Comparison of ENCODE assay signal across 31 cellular contexts in genomic region chr21:38793060-38793459, GRCh38.
"Had no signal": no experiment of that assay in that cellular context is flagged by ENCODE, and none has a peak within 500 bp of the region (broad histone marks: within the 10 kb centered on the region; RNA-seq: fewer than 3 reads in every experiment).

No MANE protein-coding gene starts in this region.

- H3K4me1 ChIP-seq: adrenal gland had no signal

- H3K27ac Mint-ChIP-seq: activated CD4-positive, alpha-beta memory T cell treated with anti-CD3 and anti-CD28 coated beads for 36 hours; activated CD4-positive, alpha-beta T cell treated with anti-CD3 and anti-CD28 coated beads for 36 hours; activated CD4-positive, alpha-beta T cell treated with anti-CD3 and anti-CD28 coated beads, Interleukin-2, amount 10 ng/mL, durations not matched to agents 24 days and 14 days; activated CD8-positive, alpha-beta memory T cell treated with anti-CD3 and anti-CD28 coated beads, Interleukin-2, amount 10 ng/mL, durations not matched to agents 7 days and 5 days; activated CD8-positive, alpha-beta T cell treated with anti-CD3 and anti-CD28 coated beads, Interleukin-2, amount 10 ng/mL, durations not matched to agents 7 days and 5 days; activated naive CD4-positive, alpha-beta T cell treated with anti-CD3 and anti-CD28 coated beads for 36 hours; activated naive CD4-positive, alpha-beta T cell treated with anti-CD3 and anti-CD28 coated beads, Interleukin-2, amount 50 U/mL, for 24 hours; activated naive CD8-positive, alpha-beta T cell treated with anti-CD3 and anti-CD28 coated beads for 36 hours; activated naive CD8-positive, alpha-beta T cell treated with anti-CD3 and anti-CD28 coated beads, Interleukin-2, amount 50 U/mL, for 24 hours; activated T-helper 1 cell treated with anti-CD3 and anti-CD28 coated beads, Interleukin-12 subunit alpha, Interleukin-12 subunit beta, Interleukin-2, Interleukin-4 antibody, amounts not matched to agents 30 ng/mL and 10 ng/mL and 1 ng/mL, durations not matched to agents 14 hours and 24 hours and 36 hours; activated T-helper 2 cell treated with anti-CD3 and anti-CD28 coated beads, Interferon-gamma antibody, Interleukin-2, Interleukin-4, amounts not matched to agents 10 μg/mL and 5 μg/mL and 100 μg/mL, durations not matched to agents 14 hours and 24 hours and 36 hours had no signal

- H3K36me3 ChIP-seq: adrenal gland, esophagus squamous epithelium had no signal

- H3K27me3 Mint-ChIP-seq: activated CD4-positive, alpha-beta T cell treated with anti-CD3 and anti-CD28 coated beads for 36 hours; activated CD4-positive, alpha-beta T cell treated with anti-CD3 and anti-CD28 coated beads, Interleukin-2, amount 10 ng/mL, durations not matched to agents 24 days and 14 days; activated naive CD4-positive, alpha-beta T cell treated with anti-CD3 and anti-CD28 coated beads, Interleukin-2, amount 50 U/mL, for 24 hours had no signal

- DNase-seq: activated CD4-positive, alpha-beta memory T cell treated with anti-CD3 and anti-CD28 coated beads for 36 hours; activated CD4-positive, alpha-beta T cell treated with anti-CD3 and anti-CD28 coated beads for 36 hours; activated CD4-positive, alpha-beta T cell treated with anti-CD3 and anti-CD28 coated beads, Interleukin-2, amount 10 ng/mL, durations not matched to agents 24 days and 14 days; activated CD4-positive, CD25-positive, alpha-beta regulatory T cell; activated CD4-positive, CD25-positive, alpha-beta regulatory T cell treated with anti-CD3 and anti-CD28 coated beads, Interleukin-2, amount 50 U/mL, for 72 hours; activated CD8-positive, alpha-beta memory T cell treated with anti-CD3 and anti-CD28 coated beads, Interleukin-2, amount 10 ng/mL, durations not matched to agents 7 days and 5 days; activated CD8-positive, alpha-beta memory T cell treated with anti-CD3 and anti-CD28 coated beads, Interleukin-2, amount 50 U/mL, for 4 hours; activated CD8-positive, alpha-beta T cell treated with anti-CD3 and anti-CD28 coated beads, Interleukin-2, amount 10 ng/mL, durations not matched to agents 7 days and 5 days; activated effector memory CD4-positive, alpha-beta T cell treated with anti-CD3 and anti-CD28 coated beads, Interleukin-2, amount 50 U/mL, for 16 hours; activated naive CD4-positive, alpha-beta T cell treated with anti-CD3 and anti-CD28 coated beads for 36 hours; activated naive CD8-positive, alpha-beta T cell treated with anti-CD3 and anti-CD28 coated beads for 36 hours; activated naive CD8-positive, alpha-beta T cell treated with anti-CD3 and anti-CD28 coated beads, Interleukin-2, amount 50 U/mL, for 24 hours; activated T-cell treated with anti-CD3 and anti-CD28 coated beads, Interleukin-2, amount 50 U/mL, for 1 hour; activated T-cell treated with anti-CD3 and anti-CD28 coated beads, Interleukin-2, amount 50 U/mL, for 48 hours; adrenal gland; amygdala; aorta; body of pancreas; caudate nucleus; effector CD8-positive, alpha-beta T cell; esophagus squamous epithelium; head of caudate nucleus; T-helper 2 cell had no signal

- H3K27ac ChIP-seq: adrenal gland, body of pancreas, epithelial cell of prostate, esophagus squamous epithelium had no signal

- H3K4me3 ChIP-seq: adrenal gland, body of pancreas, esophagus squamous epithelium had no signal

- H3K4me3 Mint-ChIP-seq: activated CD4-positive, alpha-beta memory T cell treated with anti-CD3 and anti-CD28 coated beads for 36 hours; activated CD4-positive, alpha-beta T cell treated with anti-CD3 and anti-CD28 coated beads for 36 hours; activated CD4-positive, alpha-beta T cell treated with anti-CD3 and anti-CD28 coated beads, Interleukin-2, amount 10 ng/mL, durations not matched to agents 24 days and 14 days; activated CD8-positive, alpha-beta memory T cell treated with anti-CD3 and anti-CD28 coated beads, Interleukin-2, amount 10 ng/mL, durations not matched to agents 7 days and 5 days; activated CD8-positive, alpha-beta T cell treated with anti-CD3 and anti-CD28 coated beads, Interleukin-2, amount 10 ng/mL, durations not matched to agents 7 days and 5 days; activated naive CD4-positive, alpha-beta T cell treated with anti-CD3 and anti-CD28 coated beads for 36 hours; activated naive CD4-positive, alpha-beta T cell treated with anti-CD3 and anti-CD28 coated beads, Interleukin-2, amount 50 U/mL, for 24 hours; activated naive CD8-positive, alpha-beta T cell treated with anti-CD3 and anti-CD28 coated beads for 36 hours; activated naive CD8-positive, alpha-beta T cell treated with anti-CD3 and anti-CD28 coated beads, Interleukin-2, amount 50 U/mL, for 24 hours; activated T-helper 1 cell treated with anti-CD3 and anti-CD28 coated beads, Interleukin-12 subunit alpha, Interleukin-12 subunit beta, Interleukin-2, Interleukin-4 antibody, amounts not matched to agents 30 ng/mL and 10 ng/mL and 1 ng/mL, durations not matched to agents 14 hours and 24 hours and 36 hours had no signal

- H3K9me3 ChIP-seq: adrenal gland, body of pancreas, esophagus squamous epithelium had no signal

- H3K36me3 Mint-ChIP-seq: activated CD4-positive, alpha-beta memory T cell treated with anti-CD3 and anti-CD28 coated beads for 36 hours; activated CD8-positive, alpha-beta memory T cell treated with anti-CD3 and anti-CD28 coated beads, Interleukin-2, amount 10 ng/mL, durations not matched to agents 7 days and 5 days; activated naive CD4-positive, alpha-beta T cell treated with anti-CD3 and anti-CD28 coated beads, Interleukin-2, amount 50 U/mL, for 24 hours; activated naive CD8-positive, alpha-beta T cell treated with anti-CD3 and anti-CD28 coated beads for 36 hours had no signal

- FAIRE-seq: colon, endometrium, endothelial cell of umbilical vein, frontal cortex had no signal

- H3K9me3 Mint-ChIP-seq: activated CD4-positive, alpha-beta memory T cell treated with anti-CD3 and anti-CD28 coated beads for 36 hours; activated CD4-positive, alpha-beta T cell treated with anti-CD3 and anti-CD28 coated beads, Interleukin-2, amount 10 ng/mL, durations not matched to agents 24 days and 14 days; activated naive CD4-positive, alpha-beta T cell treated with anti-CD3 and anti-CD28 coated beads for 36 hours; activated naive CD4-positive, alpha-beta T cell treated with anti-CD3 and anti-CD28 coated beads, Interleukin-2, amount 50 U/mL, for 24 hours; activated naive CD8-positive, alpha-beta T cell treated with anti-CD3 and anti-CD28 coated beads for 36 hours; activated naive CD8-positive, alpha-beta T cell treated with anti-CD3 and anti-CD28 coated beads, Interleukin-2, amount 50 U/mL, for 24 hours; activated T-helper 1 cell treated with anti-CD3 and anti-CD28 coated beads, Interleukin-12 subunit alpha, Interleukin-12 subunit beta, Interleukin-2, Interleukin-4 antibody, amounts not matched to agents 30 ng/mL and 10 ng/mL and 1 ng/mL, durations not matched to agents 14 hours and 24 hours and 36 hours; activated T-helper 2 cell treated with anti-CD3 and anti-CD28 coated beads, Interferon-gamma antibody, Interleukin-2, Interleukin-4, amounts not matched to agents 10 μg/mL and 5 μg/mL and 100 μg/mL, durations not matched to agents 14 hours and 24 hours and 36 hours had no signal

- H3K27me3 ChIP-seq: adrenal gland, body of pancreas, esophagus squamous epithelium had no signal
